Comparison of ENCODE assay signal across 16 cellular contexts in the genomic region with DNA sequence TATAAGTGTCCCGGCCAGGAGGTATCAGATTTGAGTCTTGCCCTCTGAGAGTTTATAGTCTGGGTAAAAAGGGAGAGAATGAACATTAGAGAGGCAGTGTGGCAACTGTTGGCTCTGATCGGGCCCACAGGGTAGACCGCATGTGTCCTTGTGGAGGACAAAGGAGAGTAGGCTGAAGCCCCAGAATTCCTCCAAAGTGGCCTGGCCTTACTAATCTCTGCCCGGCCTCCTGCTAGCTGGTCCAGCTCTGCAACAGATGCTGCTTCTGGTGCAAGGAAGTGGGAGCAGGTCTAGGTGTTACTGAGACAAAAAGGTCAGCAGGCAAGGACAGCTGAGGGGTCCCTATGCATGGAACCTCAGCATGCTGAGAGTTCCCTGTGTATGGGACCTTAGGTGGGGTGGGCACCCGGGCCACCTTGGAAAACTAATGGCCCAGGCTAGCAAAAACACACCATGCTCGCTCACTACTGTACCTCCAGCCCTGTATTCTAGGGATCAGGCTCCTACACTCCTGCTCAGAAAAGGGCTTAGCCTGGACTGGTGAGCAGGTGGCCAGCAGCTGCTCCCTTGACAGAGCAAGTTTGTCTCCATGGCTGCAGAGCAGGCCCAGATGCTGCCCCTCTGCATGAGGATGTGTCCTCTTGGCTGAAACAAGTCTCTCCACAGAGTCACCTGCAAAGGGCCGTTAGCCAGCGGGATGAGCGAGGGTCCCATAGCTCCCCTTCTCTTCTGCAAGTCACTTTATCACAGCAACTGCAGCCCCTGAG. TPM values are rescaled to one million over a fixed set of nuclear protein-coding genes. Genes with fewer than 3 reads are reported as not detected.
DNase-seq lines count a peak whose midpoint lies in the region; TF ChIP-seq lines count a peak whose summit lies in the region.
"Had no signal": no experiment of that assay in that cellular context is flagged by ENCODE, and none has a peak within 500 bp of the region (broad histone marks: within the 10 kb centered on the region; RNA-seq: fewer than 3 reads in every experiment).

No MANE protein-coding gene starts in this region.

- H3K9me2 ChIP-seq in SK-N-SH (no peaks in the 10 kb centered on the region), PC-9 (ENCODE audit: insufficient read depth) (no peaks in the 10 kb centered on the region)

- H3F3A ChIP-seq in SK-N-SH (replicated peaks; ENCODE audit: insufficient read depth) (no peaks in the 10 kb centered on the region), PC-9 (ENCODE audit: insufficient read depth, low read depth) (no peaks in the 10 kb centered on the region; the same call in 1 of the 2 replicates)

- H3K23ac ChIP-seq in trophoblast cell (ENCODE audit: low read length) = no peak overlapping the region

- intact Hi-C loops in PC-9 (cut with micrococcal nuclease; ENCODE audit: unreplicated experiment) = no loop called here

- H3K27me3 ChIP-seq in SK-N-SH (ENCODE audit: insufficient read depth) (no peaks in the 10 kb centered on the region; the same call in 1 of the 2 replicates), trophoblast cell (ENCODE audit: insufficient read depth, low read length) (no peaks in the 10 kb centered on the region), PC-9 (ENCODE audit: insufficient read depth, low read depth) (no peaks in the 10 kb centered on the region)

- H3K79me2 ChIP-seq in SK-N-SH (ENCODE audit: insufficient read depth) (no peaks in the 10 kb centered on the region), trophoblast cell (ENCODE audit: control insufficient read depth, insufficient read depth, low read length, poor library complexity) (peaks cover 2% of the 10 kb centered on the region), PC-9 (ENCODE audit: low read depth) (no peaks in the 10 kb centered on the region)

- H3K36me3 ChIP-seq in SK-N-SH (replicated peaks in 1 of 2; ENCODE audit: control insufficient read depth in 1 of 2, insufficient read depth in 2 of 2, low read length in 1 of 2) = no peaks in the 10 kb centered on the region
- H3K36me3 ChIP-seq in trophoblast cell (ENCODE audit: control insufficient read depth in 1 of 2, insufficient read depth in 2 of 2, low read length in 2 of 2) = no peaks in the 10 kb centered on the region
- H3K36me3 ChIP-seq in PC-9 (ENCODE audit: low read depth) = no peaks in the 10 kb centered on the region

- no peak for TF ChIP-seq EP300 in SK-N-SH (IDR thresholded peaks at IDR 0.05; ENCODE audit: borderline replicate concordance in 1 of 2, low read depth in 1 of 2, low read length in 1 of 2)

- peak overlapping the region; percentile 39 for H3K4ac ChIP-seq in trophoblast cell (ENCODE audit: low read depth, low read length)

- H2AFZ ChIP-seq in SK-N-SH (ENCODE audit: low read depth) (no peak overlapping the region), trophoblast cell (ENCODE audit: insufficient read depth, low read length, poor library complexity) (no peak overlapping the region), PC-9 (no peak overlapping the region)

- peak overlapping the region; percentile 68 for H2BK5ac ChIP-seq in trophoblast cell (ENCODE audit: low read depth, low read length, poor library complexity)

- peaks cover 31% of the 10 kb centered on the region for H3K79me1 ChIP-seq in trophoblast cell (ENCODE audit: low read length)

- peak overlapping the region; percentile 62 for H3K14ac ChIP-seq in trophoblast cell (ENCODE audit: low read length)

- H2AK5ac ChIP-seq in trophoblast cell (ENCODE audit: low read length) = peak overlapping the region; percentile 67

- peak overlapping the region; percentile 56 for H3K18ac ChIP-seq in trophoblast cell (ENCODE audit: low read length)

- no peak for TF ChIP-seq CTCF in SK-N-SH (IDR thresholded peaks at IDR 0.05)
- no peak for TF ChIP-seq CTCF in PC-9 (conservative IDR thresholded peaks at IDR 0.05)

- POLR2A ChIA-PET in SK-N-SH (lab: Yijun Ruan, JAX) (no interaction called here), PC-9 (lab: Charles Lee; ENCODE audit: unreplicated experiment) (no interaction called here)

- H4K91ac ChIP-seq in trophoblast cell (ENCODE audit: low read depth, low read length) = peak overlapping the region; percentile 93

- 79% methylated on average over 9 of the region's 9 CpGs for WGBS in SK-N-SH (ENCODE audit: low lambda C conversion rate)
- WGBS in trophoblast cell (ENCODE audit: extremely low coverage, insufficient coverage, insufficient read length) = no CpG with 5 or more reads among the region's 9 CpGs

- H4K12ac ChIP-seq in trophoblast cell (ENCODE audit: low read depth, low read length) = no peak overlapping the region

- no peak for TF ChIP-seq RAD21 in SK-N-SH (IDR thresholded peaks at IDR 0.05; ENCODE audit: low read length)

- no peak overlapping the region for H3K9ac ChIP-seq in SK-N-SH
- no peak overlapping the region for H3K9ac ChIP-seq in trophoblast cell (ENCODE audit: low read length)

- CTCF ChIA-PET in SK-N-SH (lab: Yijun Ruan, JAX) = interaction anchor here (1.1 to 4.4 kb wide), 3 partner anchors 14 to 491 kb away, joined by 3 to 19 read pairs (median 5); no protein-coding TSS in a partner anchor
- CTCF ChIA-PET in PC-9 (lab: Charles Lee) = no interaction called here

- peak overlapping the region; percentile 79 for H2BK120ac ChIP-seq in trophoblast cell (ENCODE audit: insufficient read depth, low read length, poor library complexity)

- H2BK12ac ChIP-seq in trophoblast cell (ENCODE audit: low read length) = peak overlapping the region; percentile 80

- H4K20me1 ChIP-seq in SK-N-SH (ENCODE audit: insufficient read depth) (no peaks in the 10 kb centered on the region), PC-9 (ENCODE audit: insufficient read depth) (no peaks in the 10 kb centered on the region)

- no TSS peak for BruUV-seq in PC-9 (replicated peaks; lab: Mats Ljungman, UMichigan)

- peak overlapping the region; percentile 30 for H4K8ac ChIP-seq in trophoblast cell (ENCODE audit: low read depth, low read length)

- no peak overlapping the region for H3K4me3 ChIP-seq in SK-N-SH (ENCODE audit: low read depth in 2 of 2, low read length in 1 of 2)
- no peak overlapping the region for H3K4me3 ChIP-seq in trophoblast cell (ENCODE audit: low read depth, low read length)
- H3K4me3 ChIP-seq in PC-9 = no peak overlapping the region

- H3K9me3 ChIP-seq in SK-N-SH (no peaks in the 10 kb centered on the region), trophoblast cell (ENCODE audit: insufficient read depth, low read depth, low read length) (no peaks in the 10 kb centered on the region), PC-9 (ENCODE audit: insufficient read depth, low read depth) (no peaks in the 10 kb centered on the region)

- peak overlapping the region in 1 of 2 experiments; percentile 44; a peak in 2 of 4 replicates for H3K27ac ChIP-seq in SK-N-SH (ENCODE audit: low read depth in 2 of 2, low read length in 1 of 2)
- peak overlapping the region; percentile 85 for H3K27ac ChIP-seq in trophoblast cell (ENCODE audit: low read depth, low read length)
- no peak overlapping the region for H3K27ac ChIP-seq in PC-9
- H3K27ac ChIP-seq: 22Rv1 had no signal

- H3K4me2 ChIP-seq in SK-N-SH (no peak overlapping the region), trophoblast cell (ENCODE audit: low read length) (no peak overlapping the region), PC-9 (no peak overlapping the region)

- H3K4me1 ChIP-seq in SK-N-SH (ENCODE audit: control insufficient read depth in 1 of 2, insufficient read depth in 2 of 2, low read depth in 1 of 2, low read length in 1 of 2) (peaks cover 0 to 31% of the 10 kb centered on the region in 2 experiments; a peak in 1 of 4 replicates), trophoblast cell (ENCODE audit: control insufficient read depth in 1 of 2, insufficient read depth in 2 of 2, low read length in 2 of 2) (peaks cover 24 to 38% of the 10 kb centered on the region in 2 experiments), PC-9 (replicated peaks; ENCODE audit: insufficient read depth) (no peaks in the 10 kb centered on the region)

- peak; percentile 19 for DNase-seq in NCI-H1105 treated with DMSO at 0.1 percent for 48 hours (lab: John Stamatoyannopoulos, UW)
- DNase-seq in NCI-H1105 (lab: John Stamatoyannopoulos, UW) = no peak
- DNase-seq in NCI-H1694 (lab: John Stamatoyannopoulos, UW) = peak; percentile 37
- DNase-seq in SK-N-SH = peak; percentile 34
- no peak for DNase-seq in trophoblast cell
- DNase-seq in iPS-NIHi11 (ENCODE audit: low spot score) = no peak
- no peak for DNase-seq in PC-9
- no peak for DNase-seq in NK-92 (lab: John Stamatoyannopoulos, UW; ENCODE audit: unreplicated experiment)
- DNase-seq: activated CD4-positive, alpha-beta T cell treated with anti-CD3 and anti-CD28 coated beads for 4 hours; CD4-positive, alpha-beta memory T cell; cortex of kidney; IMR-90; left ventricle myocardium superior; stimulated activated naive CD8-positive, alpha-beta T cell treated with anti-CD3 and anti-CD28 coated beads, Interleukin-15, Interleukin-2, amounts not matched to agents 100 U/mL and 50 U/mL, for 24 hours had no signal

TF ChIP-seq in SK-N-SH, 30 proteins besides CTCF, POLR2A, EP300 and RAD21:
- TF ChIP-seq ELF1 (IDR thresholded peaks at IDR 0.05) = no peak
- TF ChIP-seq SIN3A (IDR thresholded peaks at IDR 0.05; ENCODE audit: borderline replicate concordance, low read depth, low read length) = no peak
- TF ChIP-seq NFIC (IDR thresholded peaks at IDR 0.05; ENCODE audit: borderline replicate concordance) = no peak
- TF ChIP-seq, protein P1, sequence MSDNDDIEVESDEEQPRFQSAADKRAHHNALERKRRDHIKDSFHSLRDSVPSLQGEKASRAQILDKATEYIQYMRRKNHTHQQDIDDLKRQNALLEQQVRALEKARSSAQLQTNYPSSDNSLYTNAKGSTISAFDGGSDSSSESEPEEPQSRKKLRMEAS (IDR thresholded peaks at IDR 0.05; ENCODE audit: low read depth) = no peak
- no peak for TF ChIP-seq EZH2phosphoT487 (IDR thresholded peaks at IDR 0.05; ENCODE audit: borderline replicate concordance, low read depth)
- no peak for TF ChIP-seq RFX5 (IDR thresholded peaks at IDR 0.05; ENCODE audit: low read length)
- TF ChIP-seq FOXJ3 (CRISPR knock-in tag; IDR thresholded peaks at IDR 0.05) = no peak

RNA-seq across cellular contexts. Expression of a gene that starts 30.3 kb away (rescaled TPM):
- polyA plus RNA-seq in SK-N-SH (2012; rRNA removed) = 0.79 and 1.7 TPM in 2 replicates
- 1.2 and 1.9 TPM in 2 replicates for polyA plus RNA-seq in SK-N-SH (2012; cell fraction: cytosol; rRNA removed)
- polyA plus RNA-seq in SK-N-SH (2012; cell fraction: nucleus; rRNA removed) = 0.79 and 1.0 TPM in 2 replicates
- 138 and 141 TPM in 2 replicates for polyA plus RNA-seq in trophoblast cell (2013)
- total RNA-seq in PC-9 (2021) = 0.25 TPM in 1 of 2 replicates, not detected in the other

RNA-seq across cellular contexts. Expression of a gene that starts 45.4 kb away (rescaled TPM):
- polyA plus RNA-seq in SK-N-SH (2012; rRNA removed) = not detected in 2 replicates
- 0.01 TPM in 2 replicates for polyA plus RNA-seq in SK-N-SH (2012; cell fraction: cytosol; rRNA removed)
- polyA plus RNA-seq in SK-N-SH (2012; cell fraction: nucleus; rRNA removed) = not detected in 2 replicates
- 1.2 and 1.4 TPM in 2 replicates for polyA plus RNA-seq in trophoblast cell (2013)
- 4.9 and 6.3 TPM in 2 replicates for total RNA-seq in PC-9 (2021)

RNA-seq across cellular contexts. Expression of a gene that starts 49.9 kb away (rescaled TPM):
- polyA plus RNA-seq in SK-N-SH (2012; rRNA removed) = not detected in 2 replicates
- polyA plus RNA-seq in SK-N-SH (2012; cell fraction: cytosol; rRNA removed) = under 0.01 and 0.05 TPM in 2 replicates
- 0.02 TPM in 2 replicates for polyA plus RNA-seq in SK-N-SH (2012; cell fraction: nucleus; rRNA removed)
- 0.07 and 0.22 TPM in 2 replicates for polyA plus RNA-seq in trophoblast cell (2013)
- total RNA-seq in PC-9 (2021) = not detected in 2 replicates
- total RNA-seq: CD4-positive, alpha-beta memory T cell; IMR-90; left ventricle myocardium superior; skeletal muscle tissue had no signal
- polyA plus RNA-seq: CD4-positive, alpha-beta memory T cell; IMR-90 had no signal

Comparison
In these comparisons a context has a peak if more than half of its experiments do, and no peak if none do; other contexts are left out.
1. DNase-seq: peak in NCI-H1105 treated with DMSO at 0.1 percent for 48 hours (single experiment), NCI-H1694 (single experiment) and SK-N-SH (single experiment); none in NCI-H1105 (single experiment), trophoblast cell (0 of 2), iPS-NIHi11 (single experiment), PC-9 (0 of 2) and NK-92 (single experiment).